In genomic region chr3:143339451-143339850, GRCh38 we compare ENCODE assay signal across 22 cellular contexts.
DNase-seq lines count a peak whose midpoint lies in the region; ATAC-seq and TF ChIP-seq lines count a peak whose summit lies in the region.
"Had no signal": no experiment of that assay in that cellular context is flagged by ENCODE, and none has a peak within 500 bp of the region (broad histone marks: within the 10 kb centered on the region; RNA-seq: fewer than 3 reads in every experiment).

No MANE protein-coding gene starts in this region.

- H3K4me2 ChIP-seq in Karpas-422 (ENCODE audit: low read depth, low read length, poor library complexity, severe bottlenecking), result no peak overlapping the region
- H3K4me2 ChIP-seq: BLaER1 had no signal

- H2AFZ ChIP-seq in Karpas-422 (ENCODE audit: low read length), result 0 out of 2 replicates have a peak overlapping the region, but pooled peaks have one; percentile 17

- peak overlapping the region; percentile 68 for H3K27ac Mint-ChIP-seq in central memory CD8-positive, alpha-beta T cell (ENCODE audit: low read depth)
- peak overlapping the region; percentile 16 to 81 (median 46) for H3K27ac Mint-ChIP-seq in nephron
- H3K27ac Mint-ChIP-seq: CD14-positive monocyte; CD4-positive, alpha-beta memory T cell; CD4-positive, CD25-positive, alpha-beta regulatory T cell; CD8-positive, alpha-beta memory T cell had no signal

- TF ChIP-seq CTCF in nephron (IDR thresholded peaks at IDR 0.05; ENCODE audit: unreplicated experiment in 3 of 3), result no peak

- H3K27me3 ChIP-seq in Karpas-422 (ENCODE audit: low read length), result no peaks in the 10 kb centered on the region
- H3K27me3 ChIP-seq: BE2C, BLaER1 had no signal

- H3K27me3 Mint-ChIP-seq in central memory CD8-positive, alpha-beta T cell, result no peaks in the 10 kb centered on the region
- H3K27me3 Mint-ChIP-seq in nephron (ENCODE audit: low read depth), result no peaks in the 10 kb centered on the region
- H3K27me3 Mint-ChIP-seq: CD4-positive, alpha-beta memory T cell; CD4-positive, CD25-positive, alpha-beta regulatory T cell; CD8-positive, alpha-beta memory T cell had no signal

- H4K20me1 ChIP-seq in Karpas-422 (ENCODE audit: insufficient read depth, low read depth, low read length), result no peaks in the 10 kb centered on the region
- H4K20me1 ChIP-seq: BLaER1 had no signal

- H3K4me3 ChIP-seq in Karpas-422 (ENCODE audit: low read length), result no peak overlapping the region
- H3K4me3 ChIP-seq: BLaER1 had no signal

- H3K4me1 ChIP-seq in Karpas-422 (ENCODE audit: low read length), result peaks cover 19% of the 10 kb centered on the region
- H3K4me1 ChIP-seq: BLaER1 had no signal

- no peaks in the 10 kb centered on the region for H3K79me2 ChIP-seq in Karpas-422 (ENCODE audit: low read length)

- peaks cover 4% of the 10 kb centered on the region for H3K36me3 Mint-ChIP-seq in central memory CD8-positive, alpha-beta T cell (ENCODE audit: insufficient read depth)
- H3K36me3 Mint-ChIP-seq in nephron (ENCODE audit: low read depth), result no peaks in the 10 kb centered on the region
- H3K36me3 Mint-ChIP-seq: CD4-positive, CD25-positive, alpha-beta regulatory T cell had no signal

- H3K9ac ChIP-seq in Karpas-422 (ENCODE audit: low read length), result no peak overlapping the region
- H3K9ac ChIP-seq: BLaER1 had no signal

- H3K9me2 ChIP-seq in Karpas-422 (replicated peaks; ENCODE audit: insufficient read depth, low read length), result no peaks in the 10 kb centered on the region

- H3K4me1 Mint-ChIP-seq in central memory CD8-positive, alpha-beta T cell, result no peaks in the 10 kb centered on the region
- peaks cover 17% of the 10 kb centered on the region for H3K4me1 Mint-ChIP-seq in nephron

- no peaks in the 10 kb centered on the region for H3K36me3 ChIP-seq in Karpas-422 (ENCODE audit: insufficient read depth, low read length)
- H3K36me3 ChIP-seq: BE2C, BLaER1 had no signal

- no peak overlapping the region for H3K27ac ChIP-seq in Karpas-422 (ENCODE audit: low read length)
- H3K27ac ChIP-seq: BLaER1 had no signal

- H3K4me3 Mint-ChIP-seq in central memory CD8-positive, alpha-beta T cell, result no peak overlapping the region
- no peak overlapping the region for H3K4me3 Mint-ChIP-seq in nephron
- H3K4me3 Mint-ChIP-seq: CD14-positive monocyte; CD4-positive, alpha-beta memory T cell; CD4-positive, CD25-positive, alpha-beta regulatory T cell; CD8-positive, alpha-beta memory T cell had no signal

- no peaks in the 10 kb centered on the region for H3K9me3 Mint-ChIP-seq in central memory CD8-positive, alpha-beta T cell
- H3K9me3 Mint-ChIP-seq in nephron, result peaks cover 4% of the 10 kb centered on the region
- H3K9me3 Mint-ChIP-seq: CD4-positive, CD25-positive, alpha-beta regulatory T cell; CD8-positive, alpha-beta memory T cell had no signal

- H3K9me3 ChIP-seq in Karpas-422 (ENCODE audit: low read length), result no peaks in the 10 kb centered on the region
- H3K9me3 ChIP-seq: BE2C, BLaER1 had no signal

- ATAC-seq in central memory CD8-positive, alpha-beta T cell (replicated peaks; ENCODE audit: extremely low read depth, poor library complexity, severe bottlenecking), result no peak

- no peak for DNase-seq in Karpas-422
- DNase-seq in central memory CD8-positive, alpha-beta T cell (ENCODE audit: low spot score in 2 of 2), result no peak
- DNase-seq in renal cortical epithelial cell (ENCODE audit: low read depth), result peak; percentile 72
- DNase-seq in NCI-H1417 treated with DMSO at 0.1 percent for 48 hours (lab: John Stamatoyannopoulos, UW), result no peak
- no peak for DNase-seq in DMS79 treated with DMSO at 0.1 percent for 48 hours (lab: John Stamatoyannopoulos, UW)
- DNase-seq in kidney tubule cell (ENCODE audit: low spot score), result no peak
- DNase-seq in NCI-H446 (lab: John Stamatoyannopoulos, UW), result no peak
- DNase-seq: 8988T; ACHN; BE2C; C1 segment of cervical spinal cord; CD4-positive, alpha-beta memory T cell; CD4-positive, CD25-positive, alpha-beta regulatory T cell; CD8-positive, alpha-beta memory T cell; DMS 273 treated with DMSO at 0.1 percent for 48 hours; DMS153; DMS53; DMS79; GF-D8 had no signal
